15 cellular contexts compared by ENCODE assay signal in the genomic region with DNA sequence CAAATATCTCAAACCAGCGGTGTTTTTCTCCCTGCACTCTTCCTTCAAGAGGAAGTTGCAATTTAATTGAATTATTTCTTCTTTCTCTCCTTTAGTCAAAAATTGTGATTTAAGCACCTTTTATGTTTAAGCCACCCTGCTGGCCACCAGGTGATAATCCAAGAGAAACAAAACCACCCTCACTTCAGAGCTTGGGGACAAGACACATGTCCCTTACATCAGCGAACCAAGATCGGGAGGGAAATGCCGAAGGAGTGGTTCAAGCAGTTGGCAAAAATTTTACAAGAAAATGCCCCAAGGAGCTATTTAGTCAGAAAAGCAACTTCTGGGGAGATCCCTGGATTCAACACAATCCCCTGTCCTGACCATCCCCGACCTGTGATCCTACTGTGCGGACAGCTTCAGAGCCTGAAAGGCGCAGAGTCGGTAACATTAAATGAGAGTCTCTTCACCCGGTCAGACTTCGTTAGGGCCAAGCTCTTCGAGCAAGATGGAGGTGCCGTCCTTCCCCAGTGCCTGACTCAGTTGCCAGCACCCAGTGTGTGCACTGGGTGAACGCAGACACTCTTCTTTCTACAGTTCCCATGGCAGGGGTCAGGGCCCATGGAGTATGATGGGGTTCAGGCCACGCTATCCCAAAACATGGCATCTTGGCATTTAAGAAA.
A peak's percentile ranks its signal among the peaks of the same experiment; 100 is the strongest.
DNase-seq lines count a peak whose midpoint lies in the region; ATAC-seq and TF ChIP-seq lines count a peak whose summit lies in the region.
"Had no signal": no experiment of that assay in that cellular context is flagged by ENCODE, and none has a peak within 500 bp of the region (broad histone marks: within the 10 kb centered on the region; RNA-seq: fewer than 3 reads in every experiment).

No MANE protein-coding gene starts in this region.

- peak; percentile 48 for DNase-seq in activated CD8-positive, alpha-beta memory T cell treated with anti-CD3 and anti-CD28 coated beads, Interleukin-2, amount 50 U/mL, for 48 hours
- no peak for DNase-seq in activated CD8-positive, alpha-beta memory T cell treated with anti-CD3 and anti-CD28 coated beads for 24 hours
- no peak for DNase-seq in activated naive CD8-positive, alpha-beta T cell treated with anti-CD3 and anti-CD28 coated beads, Interleukin-2, amount 50 U/mL, for 24 hours
- DNase-seq in stomach = peak; percentile 8
- DNase-seq in effector memory CD8-positive, alpha-beta T cell = no peak
- DNase-seq: foreskin keratinocyte, H7, NCI-H1930, spleen, trophoblast cell had no signal

- no peaks in the 10 kb centered on the region for H3K9me3 ChIP-seq in stomach
- H3K9me3 ChIP-seq: spleen had no signal

- peaks cover 75% of the 10 kb centered on the region for H3K4me1 Mint-ChIP-seq in activated naive CD8-positive, alpha-beta T cell treated with anti-CD3 and anti-CD28 coated beads, Interleukin-2, amount 50 U/mL, for 24 hours
- H3K4me1 Mint-ChIP-seq in effector memory CD8-positive, alpha-beta T cell (ENCODE audit: low read depth in 2 of 2) = peaks cover 36 to 44% of the 10 kb centered on the region in 2 donors

- no peaks in the 10 kb centered on the region for H3K27me3 Mint-ChIP-seq in activated naive CD8-positive, alpha-beta T cell treated with anti-CD3 and anti-CD28 coated beads, Interleukin-2, amount 50 U/mL, for 24 hours
- H3K27me3 Mint-ChIP-seq in effector memory CD8-positive, alpha-beta T cell = no peaks in the 10 kb centered on the region

- no peaks in the 10 kb centered on the region for H3K36me3 ChIP-seq in stomach
- H3K36me3 ChIP-seq: spleen had no signal

- H3K27ac ChIP-seq in stomach = no peak overlapping the region
- H3K27ac ChIP-seq: epithelial cell of prostate, foreskin keratinocyte had no signal

- no peak for TF ChIP-seq POLR2A in stomach (IDR thresholded peaks at IDR 0.05)

- intact Hi-C loops in stomach (cut with DNase I; ENCODE audit: low total_unique reads) = no loop called here

- H3K4me3 ChIP-seq in stomach = no peak overlapping the region
- H3K4me3 ChIP-seq: spleen had no signal

- H3K36me3 Mint-ChIP-seq in activated naive CD8-positive, alpha-beta T cell treated with anti-CD3 and anti-CD28 coated beads, Interleukin-2, amount 50 U/mL, for 24 hours (ENCODE audit: low read depth) = peaks cover 6% of the 10 kb centered on the region
- peaks cover 6% of the 10 kb centered on the region for H3K36me3 Mint-ChIP-seq in effector memory CD8-positive, alpha-beta T cell (ENCODE audit: insufficient read depth)

- peak overlapping the region; percentile 94 for H3K27ac Mint-ChIP-seq in activated naive CD8-positive, alpha-beta T cell treated with anti-CD3 and anti-CD28 coated beads, Interleukin-2, amount 50 U/mL, for 24 hours
- peak overlapping the region in 1 of 2 donors; percentile 85 for H3K27ac Mint-ChIP-seq in effector memory CD8-positive, alpha-beta T cell

- no peak for ATAC-seq in activated naive CD8-positive, alpha-beta T cell treated with anti-CD3 and anti-CD28 coated beads, Interleukin-2, amount 50 U/mL, for 24 hours
- no peak for ATAC-seq in GM21825 (IDR thresholded peaks at IDR 0.05; ENCODE audit: unreplicated experiment)
- ATAC-seq in HG03108 (IDR thresholded peaks at IDR 0.05; ENCODE audit: unreplicated experiment) = no peak
- no peak for ATAC-seq in effector memory CD8-positive, alpha-beta T cell (replicated peaks)
- ATAC-seq: foreskin keratinocyte, HepG2 had no signal

- WGBS in stomach, 5 donors = 89 to 95% (median 91%) methylated on average over 12 to 14 of the region's 14 CpGs

- 0 out of 2 replicates have a peak, but pooled peaks have one; percentile 8 for TF ChIP-seq CTCF in GM12874 (IDR thresholded peaks at IDR 0.05; ENCODE audit: insufficient read depth, low read depth, low read length)
- no peak for TF ChIP-seq CTCF in stomach (IDR thresholded peaks at IDR 0.05)

- no peak for TF ChIP-seq EP300 in stomach (IDR thresholded peaks at IDR 0.05)

- H3K27me3 ChIP-seq in stomach = peaks cover 0 to 66% (median 0%) of the 10 kb centered on the region in 3 donors
- H3K27me3 ChIP-seq: spleen had no signal

- H3K4me3 Mint-ChIP-seq in activated naive CD8-positive, alpha-beta T cell treated with anti-CD3 and anti-CD28 coated beads, Interleukin-2, amount 50 U/mL, for 24 hours = peak overlapping the region; percentile 43
- no peak overlapping the region for H3K4me3 Mint-ChIP-seq in effector memory CD8-positive, alpha-beta T cell

- H3K4me1 ChIP-seq in stomach = peaks cover 0 to 14% (median 0%) of the 10 kb centered on the region in 4 donors
- H3K4me1 ChIP-seq: foreskin keratinocyte had no signal

- peaks cover 3% of the 10 kb centered on the region for H3K9me3 Mint-ChIP-seq in activated naive CD8-positive, alpha-beta T cell treated with anti-CD3 and anti-CD28 coated beads, Interleukin-2, amount 50 U/mL, for 24 hours
- no peaks in the 10 kb centered on the region for H3K9me3 Mint-ChIP-seq in effector memory CD8-positive, alpha-beta T cell

Comparison
In these comparisons a context has a peak if more than half of its experiments do, and no peak if none do; other contexts are left out.
1. DNase-seq: peak in activated CD8-positive, alpha-beta memory T cell treated with anti-CD3 and anti-CD28 coated beads, Interleukin-2, amount 50 U/mL, for 48 hours (single experiment) and stomach (single experiment); none in activated CD8-positive, alpha-beta memory T cell treated with anti-CD3 and anti-CD28 coated beads for 24 hours (single experiment), activated naive CD8-positive, alpha-beta T cell treated with anti-CD3 and anti-CD28 coated beads, Interleukin-2, amount 50 U/mL, for 24 hours (single experiment) and effector memory CD8-positive, alpha-beta T cell (0 of 3).